ENCODE assay signal across 22 cellular contexts in the genomic region with DNA sequence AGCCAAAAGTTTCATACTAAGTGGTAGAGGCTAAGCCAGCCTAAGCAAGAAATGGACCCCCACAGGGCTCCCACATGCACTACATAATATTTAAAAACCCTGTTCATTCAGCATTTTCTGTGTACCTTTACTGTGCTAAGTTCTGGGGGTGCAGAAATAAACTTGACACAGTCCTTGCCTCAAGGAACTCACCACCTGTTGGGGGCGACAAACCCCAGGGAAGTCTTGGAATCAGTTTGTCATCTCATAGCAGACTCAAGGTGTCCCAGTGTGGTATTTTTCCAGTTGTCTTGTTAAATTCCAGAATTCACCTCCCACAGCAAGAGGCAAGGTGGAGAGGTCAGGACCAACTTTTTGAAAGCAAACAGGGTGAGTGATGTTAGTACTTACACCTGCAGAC. TPM values are rescaled to one million over a fixed set of nuclear protein-coding genes. Genes with fewer than 3 reads are reported as not detected.
DNase-seq lines count a peak whose midpoint lies in the region; ATAC-seq and TF ChIP-seq lines count a peak whose summit lies in the region.
"Had no signal": no experiment of that assay in that cellular context is flagged by ENCODE, and none has a peak within 500 bp of the region (broad histone marks: within the 10 kb centered on the region; RNA-seq: fewer than 3 reads in every experiment).

No MANE protein-coding gene starts in this region.

- no peaks in the 10 kb centered on the region for H3K36me3 Mint-ChIP-seq in endodermal cell (ENCODE audit: low read depth)

- H3K4me3 ChIP-seq in endodermal cell (ENCODE audit: low read length), result no peak overlapping the region
- H3K4me3 ChIP-seq in lower leg skin (ENCODE audit: low read depth, poor library complexity, severe bottlenecking), result no peak overlapping the region
- H3K4me3 ChIP-seq: GM23248, PC-9, SJSA1 had no signal

- H3K4me1 Mint-ChIP-seq in stimulated activated naive CD8-positive, alpha-beta T cell treated with anti-CD3 and anti-CD28 coated beads, Interleukin-15, amount 100 ng/mL, for 72 hours, result no peaks in the 10 kb centered on the region
- H3K4me1 Mint-ChIP-seq in endodermal cell, result peaks cover 6% of the 10 kb centered on the region

- H3K9me3 Mint-ChIP-seq in stimulated activated naive CD8-positive, alpha-beta T cell treated with anti-CD3 and anti-CD28 coated beads, Interleukin-15, amount 100 ng/mL, for 72 hours, result no peaks in the 10 kb centered on the region
- H3K9me3 Mint-ChIP-seq in endodermal cell, result no peaks in the 10 kb centered on the region
- H3K9me3 Mint-ChIP-seq: CD4-positive, CD25-positive, alpha-beta regulatory T cell had no signal

- H3K9me3 ChIP-seq in endodermal cell (ENCODE audit: control insufficient read depth, low read length), result no peaks in the 10 kb centered on the region
- H3K9me3 ChIP-seq: Caco-2, SJSA1 had no signal

- peak; percentile 68 for TF ChIP-seq CTCF in endodermal cell (conservative IDR thresholded peaks at IDR 0.05)
- no peak for TF ChIP-seq CTCF in lower leg skin (IDR thresholded peaks at IDR 0.05)

- DNase-seq in stimulated activated naive CD8-positive, alpha-beta T cell treated with anti-CD3 and anti-CD28 coated beads, Interleukin-15, Interleukin-2, amounts not matched to agents 100 U/mL and 50 U/mL, for 24 hours, result peak; percentile 4
- DNase-seq in stimulated activated naive CD8-positive, alpha-beta T cell treated with anti-CD3 and anti-CD28 coated beads, Interleukin-15, amount 100 ng/mL, for 72 hours, result no peak
- peak; percentile 6 for DNase-seq in NCI-H460 (ENCODE audit: extremely low read depth, low read depth)
- peak; percentile 69 for DNase-seq in endodermal cell
- DNase-seq in NOMO-1 treated with DMSO at 0.1 percent for 48 hours (lab: John Stamatoyannopoulos, UW; ENCODE audit: unreplicated experiment), result no peak
- DNase-seq in lower leg skin (ENCODE audit: low spot score in 2 of 2), result no peak
- DNase-seq in stimulated activated CD4-positive, alpha-beta T cell treated with anti-CD3 and anti-CD28 coated beads, Interleukin-4, amount 100 ng/mL, for 1 hour, result no peak
- DNase-seq: ACHN; Caco-2; CD4-positive, CD25-positive, alpha-beta regulatory T cell; DMS53; GM23248; Karpas-422; NCI-H1105 treated with DMSO at 0.1 percent for 48 hours; NCI-H1694 treated with DMSO at 0.1 percent for 48 hours; NCI-H2107; NCI-H2227 treated with DMSO at 0.1 percent for 48 hours; NCI-H524 treated with DMSO at 0.1 percent for 48 hours; NK-92 treated with Interleukin-12 subunit alpha and Interleukin-12 subunit beta, amount 100 ng/mL, for 24 hours; PC-9 had no signal

- H3K4me3 Mint-ChIP-seq in stimulated activated naive CD8-positive, alpha-beta T cell treated with anti-CD3 and anti-CD28 coated beads, Interleukin-15, amount 100 ng/mL, for 72 hours, result no peak overlapping the region
- H3K4me3 Mint-ChIP-seq in endodermal cell, result no peak overlapping the region
- H3K4me3 Mint-ChIP-seq: CD4-positive, CD25-positive, alpha-beta regulatory T cell had no signal

- intact Hi-C loops in lower leg skin (cut with DNase I; ENCODE audit: low total_unique reads), result no loop called here

- H3K27ac ChIP-seq in endodermal cell (ENCODE audit: low read depth, low read length), result no peak overlapping the region
- H3K27ac ChIP-seq: GM23248, PC-9, SJSA1 had no signal

- H3K36me3 ChIP-seq in endodermal cell (ENCODE audit: control insufficient read depth, insufficient read depth, low read length), result no peaks in the 10 kb centered on the region

- no peak overlapping the region for H3K27ac Mint-ChIP-seq in stimulated activated naive CD8-positive, alpha-beta T cell treated with anti-CD3 and anti-CD28 coated beads, Interleukin-15, amount 100 ng/mL, for 72 hours
- no peak overlapping the region for H3K27ac Mint-ChIP-seq in endodermal cell
- H3K27ac Mint-ChIP-seq: CD4-positive, CD25-positive, alpha-beta regulatory T cell had no signal

- H3K4me1 ChIP-seq in endodermal cell (ENCODE audit: control insufficient read depth, insufficient read depth, low read length), result no peaks in the 10 kb centered on the region
- H3K4me1 ChIP-seq: Caco-2 had no signal

- no peaks in the 10 kb centered on the region for H3K27me3 ChIP-seq in endodermal cell (ENCODE audit: control insufficient read depth, insufficient read depth, low read length, poor library complexity, severe bottlenecking)
- H3K27me3 ChIP-seq: SJSA1 had no signal

- H3K27me3 Mint-ChIP-seq in stimulated activated naive CD8-positive, alpha-beta T cell treated with anti-CD3 and anti-CD28 coated beads, Interleukin-15, amount 100 ng/mL, for 72 hours, result no peaks in the 10 kb centered on the region
- no peaks in the 10 kb centered on the region for H3K27me3 Mint-ChIP-seq in endodermal cell (ENCODE audit: insufficient read depth)
- H3K27me3 Mint-ChIP-seq: CD4-positive, CD25-positive, alpha-beta regulatory T cell had no signal

- ATAC-seq in stimulated activated naive CD8-positive, alpha-beta T cell treated with anti-CD3 and anti-CD28 coated beads, Interleukin-15, Interleukin-2, amounts not matched to agents 100 U/mL and 50 U/mL, for 24 hours, result no peak
- no peak for ATAC-seq in stimulated activated naive CD8-positive, alpha-beta T cell treated with anti-CD3 and anti-CD28 coated beads, Interleukin-15, amount 100 ng/mL, for 72 hours
- no peak for ATAC-seq in GM18520 (IDR thresholded peaks at IDR 0.05; ENCODE audit: unreplicated experiment)

- TF ChIP-seq POLR2A in lower leg skin (IDR thresholded peaks at IDR 0.05), result no peak

- WGBS in endodermal cell (ENCODE audit: insufficient coverage in 1 of 2, insufficient read length in 1 of 2), 2 experiments, result 86 to 90% methylated on average over 1 of the region's 1 CpG
- 72 to 100% methylated on average over 1 of the region's 1 CpG for WGBS in lower leg skin, 2 donors

- H3K9ac ChIP-seq in endodermal cell (ENCODE audit: extremely low read depth, low read length, poor library complexity, severe bottlenecking), result no peak overlapping the region
- H3K9ac ChIP-seq: GM23248 had no signal

RNA-seq across cellular contexts. Expression of gene ATG4A, which starts 43.1 kb away (rescaled TPM):
- 8.3 and 9.4 TPM in 2 replicates for total RNA-seq in NCI-H460 (2014; rRNA removed; shearing (Covaris generic))
- polyA plus RNA-seq in NCI-H460 (2014; cell fraction: nucleus; rRNA removed), result 5.2 and 5.6 TPM in 2 replicates
- total RNA-seq in endodermal cell, result 1 to 10 TPM; 4.3 to 4.4 TPM
- polyA plus RNA-seq in endodermal cell (2013, experiment 1 of 2), result 7.4 TPM
- polyA plus RNA-seq in endodermal cell (2013, experiment 2 of 2), result 7.3 TPM
- total RNA-seq in lower leg skin, result 1 to 10 TPM; 3.8 to 9.1 (median 6.5) TPM

RNA-seq across cellular contexts. Expression of gene PSMD10, which starts 43.4 kb away (rescaled TPM):
- 95.2 and 106 TPM in 2 replicates for total RNA-seq in NCI-H460 (2014; rRNA removed; shearing (Covaris generic))
- polyA plus RNA-seq in NCI-H460 (2014; cell fraction: nucleus; rRNA removed), result 96.3 and 98.3 TPM in 2 replicates
- 10 to 100 TPM; 48.7 to 74.5 TPM for total RNA-seq in endodermal cell
- polyA plus RNA-seq in endodermal cell (2013, experiment 1 of 2), result 59.4 TPM
- polyA plus RNA-seq in endodermal cell (2013, experiment 2 of 2), result 58.4 TPM
- 10 to 100 TPM; 23.4 to 42.5 (median 36.0) TPM for total RNA-seq in lower leg skin

Comparison
In these comparisons a context has a peak if more than half of its experiments do, and no peak if none do; other contexts are left out.
1. DNase-seq: peak in stimulated activated naive CD8-positive, alpha-beta T cell treated with anti-CD3 and anti-CD28 coated beads, Interleukin-15, Interleukin-2, amounts not matched to agents 100 U/mL and 50 U/mL, for 24 hours (single experiment), NCI-H460 (single experiment) and endodermal cell (single experiment); none in stimulated activated naive CD8-positive, alpha-beta T cell treated with anti-CD3 and anti-CD28 coated beads, Interleukin-15, amount 100 ng/mL, for 72 hours (0 of 2), NOMO-1 treated with DMSO at 0.1 percent for 48 hours (single experiment), lower leg skin (0 of 2) and stimulated activated CD4-positive, alpha-beta T cell treated with anti-CD3 and anti-CD28 coated beads, Interleukin-4, amount 100 ng/mL, for 1 hour (single experiment).